In genomic region chrX:101334310-101334709, GRCh38 we compare ENCODE assay signal across 3 cellular contexts. TPM values are rescaled to one million over a fixed set of nuclear protein-coding genes. Genes with fewer than 3 reads are reported as not detected.
"Had no signal": no experiment of that assay in that cellular context is flagged by ENCODE, and none has a peak within 500 bp of the region (broad histone marks: within the 10 kb centered on the region; RNA-seq: fewer than 3 reads in every experiment).

No MANE protein-coding gene starts in this region.

RNA-seq across cellular contexts. Expression of gene TAF7L, which starts 43.2 kb away (rescaled TPM):
- total RNA-seq: thoracic aorta, upper lobe of left lung, upper lobe of right lung had no signal
